1 cellular context compared by ENCODE assay signal in genomic region chr10:125878957-125879835, GRCh38.
TF ChIP-seq lines count a peak whose summit lies in the region.

No MANE protein-coding gene starts in this region.

TF ChIP-seq in HEK293, 187 proteins besides CTCF, POLR2A, EP300 and RAD21 (continued from another document and continues in another):
- TF ChIP-seq ZNF692 (tag by site-specific recombination; IDR thresholded peaks at IDR 0.05) (0 out of 2 replicates have a peak, but pooled peaks have one; percentile 42), ZNF433 (tag by site-specific recombination; IDR thresholded peaks at IDR 0.05; ENCODE audit: low read depth) (no peak), ZNF600 (tag by site-specific recombination; IDR thresholded peaks at IDR 0.05) (peak; percentile 65; the same call in 1 of the 2 replicates), BCL6B (tag by site-specific recombination; IDR thresholded peaks at IDR 0.05) (no peak), ZBTB20 (tag by site-specific recombination; IDR thresholded peaks at IDR 0.05) (no peak), MZF1 (tag by site-specific recombination; IDR thresholded peaks at IDR 0.05; ENCODE audit: borderline replicate concordance) (no peak), IKZF3 (tag by site-specific recombination; IDR thresholded peaks at IDR 0.05) (no peak), ZNF221 (tag by site-specific recombination; IDR thresholded peaks at IDR 0.05; ENCODE audit: borderline replicate concordance) (no peak), ZNF626 (tag by site-specific recombination; IDR thresholded peaks at IDR 0.05) (no peak), ZNF768 (tag by site-specific recombination; IDR thresholded peaks at IDR 0.05) (no peak), ZFP69B (tag by site-specific recombination; IDR thresholded peaks at IDR 0.05) (0 out of 2 replicates have a peak, but pooled peaks have one; percentile 31), ZFHX2 (tag by site-specific recombination; conservative IDR thresholded peaks at IDR 0.05) (no peak), ZNF521 (tag by site-specific recombination; IDR thresholded peaks at IDR 0.05) (no peak), SP2 (tag by site-specific recombination; IDR thresholded peaks at IDR 0.05) (no peak), ZNF391 (tag by site-specific recombination; IDR thresholded peaks at IDR 0.05; ENCODE audit: borderline replicate concordance, low read depth) (no peak), ZNF423 (tag by site-specific recombination; IDR thresholded peaks at IDR 0.05) (no peak), ZNF639 (tag by site-specific recombination; IDR thresholded peaks at IDR 0.05) (no peak), ZBTB48 (tag by site-specific recombination; IDR thresholded peaks at IDR 0.05) (no peak; the same call in 1 of the 2 replicates), ZNF558 (tag by site-specific recombination; IDR thresholded peaks at IDR 0.05) (no peak), ZNF311 (tag by site-specific recombination; IDR thresholded peaks at IDR 0.05; ENCODE audit: borderline replicate concordance) (no peak), ZNF707 (tag by site-specific recombination; IDR thresholded peaks at IDR 0.05) (no peak), RBAK (tag by site-specific recombination; IDR thresholded peaks at IDR 0.05) (no peak), KLF8 (tag by site-specific recombination; IDR thresholded peaks at IDR 0.05) (no peak), ZNF660 (tag by site-specific recombination; IDR thresholded peaks at IDR 0.05) (no peak), ZNF16 (tag by site-specific recombination; IDR thresholded peaks at IDR 0.05; ENCODE audit: low read depth) (no peak), ZBTB8A (tag by site-specific recombination; IDR thresholded peaks at IDR 0.05) (no peak), ZNF449 (tag by site-specific recombination; IDR thresholded peaks at IDR 0.05) (no peak), ZNF623 (tag by site-specific recombination; IDR thresholded peaks at IDR 0.05) (no peak), ZNF324 (tag by site-specific recombination; IDR thresholded peaks at IDR 0.05) (peak; percentile 22; the same call in 1 of the 2 replicates), ZNF791 (tag by site-specific recombination; IDR thresholded peaks at IDR 0.05) (no peak), ZNF174 (tag by site-specific recombination; IDR thresholded peaks at IDR 0.05) (no peak), ZNF146 (tag by site-specific recombination; IDR thresholded peaks at IDR 0.05) (no peak), GLI2 (tag by site-specific recombination; IDR thresholded peaks at IDR 0.05; ENCODE audit: borderline replicate concordance, low read depth) (no peak), GLI4 (tag by site-specific recombination; IDR thresholded peaks at IDR 0.05) (no peak), OVOL3 (tag by site-specific recombination; IDR thresholded peaks at IDR 0.05) (peak; percentile 83; the same call in 1 of the 2 replicates), SALL2 (tag by site-specific recombination; IDR thresholded peaks at IDR 0.05; ENCODE audit: borderline replicate concordance) (no peak), ZNF121 (tag by site-specific recombination; IDR thresholded peaks at IDR 0.05) (peak; percentile 90), ZNF704 (tag by site-specific recombination; IDR thresholded peaks at IDR 0.05) (no peak), HIC1 (tag by site-specific recombination; IDR thresholded peaks at IDR 0.05) (peak; percentile 60; the same call in 1 of the 2 replicates), ZIC2 (tag by site-specific recombination; IDR thresholded peaks at IDR 0.05) (no peak), ZSCAN16 (tag by site-specific recombination; IDR thresholded peaks at IDR 0.05) (no peak), ZNF18 (tag by site-specific recombination; IDR thresholded peaks at IDR 0.05) (peak; percentile 83), FEZF1 (tag by site-specific recombination; IDR thresholded peaks at IDR 0.05) (no peak), PRDM10 (tag by site-specific recombination; IDR thresholded peaks at IDR 0.05) (peak; percentile 63), ZNF112 (tag by site-specific recombination; IDR thresholded peaks at IDR 0.05) (no peak), GLIS2 (tag by site-specific recombination; IDR thresholded peaks at IDR 0.05) (no peak), ZNF37A (tag by site-specific recombination; IDR thresholded peaks at IDR 0.05) (no peak), ZNF654 (tag by site-specific recombination; IDR thresholded peaks at IDR 0.05; ENCODE audit: low read depth) (no peak), ZNF114 (tag by site-specific recombination; IDR thresholded peaks at IDR 0.05) (no peak), ZNF473 (tag by site-specific recombination; IDR thresholded peaks at IDR 0.05) (no peak)
